In genomic region chr22:19176732-19177131, GRCh38 we compare ENCODE assay signal across 12 cellular contexts. TPM values are rescaled to one million over a fixed set of nuclear protein-coding genes. Genes with fewer than 3 reads are reported as not detected.
A peak's percentile ranks its signal among the peaks of the same experiment; 100 is the strongest.
DNase-seq lines count a peak whose midpoint lies in the region; ATAC-seq and TF ChIP-seq lines count a peak whose summit lies in the region.
"Had no signal": no experiment of that assay in that cellular context is flagged by ENCODE, and none has a peak within 500 bp of the region (broad histone marks: within the 10 kb centered on the region; RNA-seq: fewer than 3 reads in every experiment).

No MANE protein-coding gene starts in this region.

- TF ChIP-seq CTCF in LNCaP clone FGC (IDR thresholded peaks at IDR 0.05; ENCODE audit: control insufficient read depth, extremely low read depth, insufficient read depth) (no peak), brain microvascular endothelial cell (IDR thresholded peaks at IDR 0.05; ENCODE audit: low read depth, low read length, missing control alignments) (no peak)

- ATAC-seq in naive thymus-derived CD8-positive, alpha-beta T cell = no peak

- no peak for DNase-seq in CD4-positive, alpha-beta memory T cell
- DNase-seq in LNCaP clone FGC (ENCODE audit: low read depth) = no peak
- DNase-seq in brain microvascular endothelial cell = no peak
- DNase-seq in naive thymus-derived CD8-positive, alpha-beta T cell = no peak
- no peak for DNase-seq in 8988T
- DNase-seq in caudate nucleus (lab: John Stamatoyannopoulos, UW) = no peak
- no peak for DNase-seq in NCI-H524 treated with DMSO at 0.1 percent for 48 hours (lab: John Stamatoyannopoulos, UW)
- no peak for DNase-seq in pons (ENCODE audit: low spot score)
- DNase-seq: effector CD8-positive, alpha-beta T cell; midbrain; NCI-H524 had no signal

- POLR2A ChIA-PET in CD4-positive, alpha-beta memory T cell (lab: Charles Lee; ENCODE audit: partially characterized antibody) = interaction anchor here (0.9 to 2.5 kb wide), 2 partner anchors 33 to 255 kb away, joined by 3 to 12 read pairs; partner anchors contain the start of genes ESS2 and HIRA
- POLR2A ChIA-PET in naive thymus-derived CD8-positive, alpha-beta T cell (lab: Charles Lee) = interaction anchor here (1.2 kb wide), 1 partner anchor 32 kb away, joined by 4 read pairs; no protein-coding TSS in a partner anchor

- H3K4me1 ChIP-seq in CD4-positive, alpha-beta memory T cell (ENCODE audit: insufficient read depth, low read length) = peaks cover 32% of the 10 kb centered on the region

- no peak overlapping the region for H3K27ac ChIP-seq in CD4-positive, alpha-beta memory T cell (ENCODE audit: low read depth, low read length)
- H3K27ac ChIP-seq in brain microvascular endothelial cell (no peak overlapping the region), caudate nucleus (ENCODE audit: low read depth, low read length) (no peak overlapping the region)

- peak overlapping the region in 5 of 7 donors; percentile 27 to 71 (median 56) for H3K27ac Mint-ChIP-seq in CD4-positive, alpha-beta memory T cell
- H3K27ac Mint-ChIP-seq in naive thymus-derived CD8-positive, alpha-beta T cell = peak overlapping the region in 6 of 10 donors; percentile 41 to 71 (median 54)

- no peaks in the 10 kb centered on the region for H3K36me3 ChIP-seq in CD4-positive, alpha-beta memory T cell (ENCODE audit: insufficient read depth, low read length)
- peaks cover 2% of the 10 kb centered on the region for H3K36me3 ChIP-seq in brain microvascular endothelial cell (replicated peaks)

- H3K36me3 Mint-ChIP-seq in CD4-positive, alpha-beta memory T cell = peaks cover 0 to 7% of the 10 kb centered on the region in 2 donors
- no peaks in the 10 kb centered on the region for H3K36me3 Mint-ChIP-seq in naive thymus-derived CD8-positive, alpha-beta T cell

- in situ Hi-C loops in brain microvascular endothelial cell (cut with HindIII; ENCODE audit: low pct_ligation_motif_present, low sequenced_read_pairs) = no loop called here

- no peaks in the 10 kb centered on the region for H3K9me3 Mint-ChIP-seq in CD4-positive, alpha-beta memory T cell
- no peaks in the 10 kb centered on the region for H3K9me3 Mint-ChIP-seq in naive thymus-derived CD8-positive, alpha-beta T cell

- peaks cover 12 to 41% (median 21%) of the 10 kb centered on the region in 4 donors for H3K4me1 Mint-ChIP-seq in CD4-positive, alpha-beta memory T cell
- peaks cover 13 to 44% (median 37%) of the 10 kb centered on the region in 4 donors for H3K4me1 Mint-ChIP-seq in naive thymus-derived CD8-positive, alpha-beta T cell

- intact Hi-C loops in CD4-positive, alpha-beta memory T cell (cut with micrococcal nuclease) = no loop called here

- no peaks in the 10 kb centered on the region for H3K27me3 ChIP-seq in CD4-positive, alpha-beta memory T cell (ENCODE audit: insufficient read depth, low read length)
- no peaks in the 10 kb centered on the region for H3K27me3 ChIP-seq in brain microvascular endothelial cell (replicated peaks)

- H3K4me3 Mint-ChIP-seq in CD4-positive, alpha-beta memory T cell = peak overlapping the region; percentile 44 to 74 (median 60)
- H3K4me3 Mint-ChIP-seq in naive thymus-derived CD8-positive, alpha-beta T cell = peak overlapping the region; percentile 41 to 84 (median 60)

- no peaks in the 10 kb centered on the region for H3K9me3 ChIP-seq in CD4-positive, alpha-beta memory T cell (ENCODE audit: control insufficient read depth in 1 of 2, low read length in 2 of 2)

- no peaks in the 10 kb centered on the region for H3K27me3 Mint-ChIP-seq in CD4-positive, alpha-beta memory T cell
- no peaks in the 10 kb centered on the region for H3K27me3 Mint-ChIP-seq in naive thymus-derived CD8-positive, alpha-beta T cell

- H3K4me3 ChIP-seq in CD4-positive, alpha-beta memory T cell (ENCODE audit: low read length in 2 of 2) = no peak overlapping the region
- H3K4me3 ChIP-seq in LNCaP clone FGC (ENCODE audit: low read depth, low read length) = peak overlapping the region; percentile 70
- H3K4me3 ChIP-seq in brain microvascular endothelial cell (ENCODE audit: low read depth, low read length) = peak overlapping the region; percentile 12

- CTCF ChIA-PET in CD4-positive, alpha-beta memory T cell (lab: Charles Lee; ENCODE audit: partially characterized antibody) = no interaction called here

RNA-seq across cellular contexts. Expression of gene SLC25A1, which starts 1.8 kb away (rescaled TPM):
- total RNA-seq in CD4-positive, alpha-beta memory T cell = 10 to 100 TPM; 39.0 to 40.7 TPM
- 10 to 100 TPM; 35.5 to 64.9 TPM for polyA plus RNA-seq in CD4-positive, alpha-beta memory T cell
- total RNA-seq in naive thymus-derived CD8-positive, alpha-beta T cell = 10 to 100 TPM; 32.1 to 36.3 TPM
- polyA plus RNA-seq in naive thymus-derived CD8-positive, alpha-beta T cell = 10 to 100 TPM; 34.7 to 57.5 (median 41.7) TPM

RNA-seq across cellular contexts. Expression of gene GSC2, which starts 26.6 kb away (rescaled TPM):
- total RNA-seq in CD4-positive, alpha-beta memory T cell = not detected
- not detected for polyA plus RNA-seq in CD4-positive, alpha-beta memory T cell
- not detected for total RNA-seq in naive thymus-derived CD8-positive, alpha-beta T cell
- polyA plus RNA-seq in naive thymus-derived CD8-positive, alpha-beta T cell = not detected
- total RNA-seq: H4 had no signal

RNA-seq across cellular contexts. Expression of gene ESS2, which starts 32.3 kb away (rescaled TPM):
- total RNA-seq in CD4-positive, alpha-beta memory T cell = 10 to 100 TPM; 16.9 to 17.1 TPM
- 10 to 100 TPM in 1 of 2 donors, 1 to 10 TPM in 1; 5.5 to 14.2 TPM for polyA plus RNA-seq in CD4-positive, alpha-beta memory T cell
- 10 to 100 TPM; 20.1 to 20.7 TPM for total RNA-seq in naive thymus-derived CD8-positive, alpha-beta T cell
- polyA plus RNA-seq in naive thymus-derived CD8-positive, alpha-beta T cell = 10 to 100 TPM in 1 of 3 donors, 1 to 10 TPM in 2; 4.5 to 11.2 (median 6.9) TPM

RNA-seq across cellular contexts. Expression of gene TSSK2, which starts 45.6 kb away (rescaled TPM):
- not detected for total RNA-seq in CD4-positive, alpha-beta memory T cell
- polyA plus RNA-seq in CD4-positive, alpha-beta memory T cell = not detected
- total RNA-seq in naive thymus-derived CD8-positive, alpha-beta T cell = not detected
- polyA plus RNA-seq in naive thymus-derived CD8-positive, alpha-beta T cell = not detected
- total RNA-seq: H4 had no signal

RNA-seq across cellular contexts. Expression of gene DGCR2, which starts 54.5 kb away (rescaled TPM):
- total RNA-seq in CD4-positive, alpha-beta memory T cell = 10 to 100 TPM; 61.3 to 66.7 TPM
- 10 to 100 TPM; 33.1 to 52.0 TPM for polyA plus RNA-seq in CD4-positive, alpha-beta memory T cell
- 10 to 100 TPM; 63.3 to 66.6 TPM for total RNA-seq in naive thymus-derived CD8-positive, alpha-beta T cell
- polyA plus RNA-seq in naive thymus-derived CD8-positive, alpha-beta T cell = 10 to 100 TPM; 29.5 to 61.8 (median 37.8) TPM

Comparison
In these comparisons a context has a peak if more than half of its experiments do, and no peak if none do; other contexts are left out.
1. H3K4me3 ChIP-seq: peak in LNCaP clone FGC (single experiment) and brain microvascular endothelial cell (single experiment); none in CD4-positive, alpha-beta memory T cell (0 of 2).